ENCODE assay signal across 24 cellular contexts in the genomic region with DNA sequence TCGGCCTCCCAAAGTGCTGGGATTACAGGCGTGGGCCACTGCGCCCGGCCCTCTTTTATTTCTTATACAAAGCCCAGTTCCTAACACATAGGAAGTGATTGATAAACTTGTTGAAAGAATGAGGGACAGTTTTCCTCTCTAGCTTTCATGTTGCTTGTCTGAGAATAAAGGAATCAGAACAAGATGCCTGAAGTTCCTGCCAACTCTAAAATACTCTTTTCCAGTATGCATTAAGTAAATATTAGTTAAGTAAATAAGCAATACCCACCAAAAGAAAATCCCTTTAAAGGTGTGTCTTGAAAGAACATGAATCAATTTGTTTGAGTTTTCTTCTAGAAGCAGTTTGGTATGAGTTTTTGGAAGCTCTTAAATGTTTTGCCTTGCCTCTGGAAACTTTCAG. TPM values are rescaled to one million over a fixed set of nuclear protein-coding genes. Genes with fewer than 3 reads are reported as not detected.
"Had no signal": no experiment of that assay in that cellular context is flagged by ENCODE, and none has a peak within 500 bp of the region (broad histone marks: within the 10 kb centered on the region; RNA-seq: fewer than 3 reads in every experiment).

No MANE protein-coding gene starts in this region.

- H3K4me3 Mint-ChIP-seq: activated naive CD8-positive, alpha-beta T cell; neural crest cell; stimulated activated naive CD8-positive, alpha-beta T cell treated with anti-CD3 and anti-CD28 coated beads, Interleukin-15, Interleukin-2, amounts not matched to agents 100 ng/mL and 50 ng/mL, for 24 hours; type B pancreatic cell had no signal

- H3K9me3 ChIP-seq: gastrocnemius medialis, heart left ventricle, psoas muscle, suprapubic skin had no signal

- H3K27ac ChIP-seq: gastrocnemius medialis, heart left ventricle, psoas muscle, suprapubic skin had no signal

- H3K36me3 Mint-ChIP-seq: type B pancreatic cell had no signal

- H3K27ac Mint-ChIP-seq: activated naive CD8-positive, alpha-beta T cell; stimulated activated naive CD8-positive, alpha-beta T cell treated with anti-CD3 and anti-CD28 coated beads, Interleukin-15, Interleukin-2, amounts not matched to agents 100 ng/mL and 50 ng/mL, for 24 hours; type B pancreatic cell had no signal

- H3K27me3 Mint-ChIP-seq: activated naive CD8-positive, alpha-beta T cell; stimulated activated naive CD8-positive, alpha-beta T cell treated with anti-CD3 and anti-CD28 coated beads, Interleukin-15, Interleukin-2, amounts not matched to agents 100 ng/mL and 50 ng/mL, for 24 hours had no signal

- H3K36me3 ChIP-seq: gastrocnemius medialis, heart left ventricle, suprapubic skin had no signal

- H3K4me3 ChIP-seq: gastrocnemius medialis, heart left ventricle, psoas muscle, suprapubic skin had no signal

- FAIRE-seq: kidney, small intestine had no signal

- H3K9me3 Mint-ChIP-seq: stimulated activated naive CD8-positive, alpha-beta T cell treated with anti-CD3 and anti-CD28 coated beads, Interleukin-15, Interleukin-2, amounts not matched to agents 100 ng/mL and 50 ng/mL, for 24 hours; type B pancreatic cell had no signal

- DNase-seq: activated CD4-positive, alpha-beta T cell treated with anti-CD3 and anti-CD28 coated beads, Interleukin-2, amount 50 U/mL, for 1 hour; activated CD8-positive, alpha-beta memory T cell treated with anti-CD3 and anti-CD28 coated beads for 24 hours; activated CD8-positive, alpha-beta memory T cell treated with anti-CD3 and anti-CD28 coated beads, Interleukin-2, amount 50 U/mL, for 48 hours; activated gamma-delta T cell treated with Interleukin-2 at 50 U/mL for 16 hours; amniotic stem cell; dermis blood vessel endothelial cell; effector memory CD4-positive, alpha-beta T cell; gastrocnemius medialis; heart left ventricle; kidney; psoas muscle; right cardiac atrium; small intestine; stimulated activated CD4-positive, alpha-beta T cell treated with anti-CD3 and anti-CD28 coated beads, Interleukin-15, amount 100 ng/mL, for 24 hours; stimulated activated CD4-positive, alpha-beta T cell treated with anti-CD3 and anti-CD28 coated beads, Interleukin-2, amount 100 ng/mL, for 48 hours had no signal

- ATAC-seq: gastrocnemius medialis, heart left ventricle, left lobe of liver, psoas muscle, right cardiac atrium had no signal

- H3K27me3 ChIP-seq: gastrocnemius medialis, heart left ventricle, suprapubic skin had no signal

RNA-seq across cellular contexts. Expression of a gene that starts 24.4 kb away (rescaled TPM):
- total RNA-seq: cardiac septum, dermis blood vessel endothelial cell, lung microvascular endothelial cell, neural crest cell had no signal

RNA-seq across cellular contexts. Expression of a gene that starts 45.0 kb away (rescaled TPM):
- total RNA-seq: neural crest cell; T-helper 1 cell treated with Interleukin-12 subunit alpha and Interleukin-12 subunit beta and Interleukin-4 antibody, amounts not matched to agents 30 ng/mL and 1 ng/mL, for 36 hours had no signal
